In the genomic region with DNA sequence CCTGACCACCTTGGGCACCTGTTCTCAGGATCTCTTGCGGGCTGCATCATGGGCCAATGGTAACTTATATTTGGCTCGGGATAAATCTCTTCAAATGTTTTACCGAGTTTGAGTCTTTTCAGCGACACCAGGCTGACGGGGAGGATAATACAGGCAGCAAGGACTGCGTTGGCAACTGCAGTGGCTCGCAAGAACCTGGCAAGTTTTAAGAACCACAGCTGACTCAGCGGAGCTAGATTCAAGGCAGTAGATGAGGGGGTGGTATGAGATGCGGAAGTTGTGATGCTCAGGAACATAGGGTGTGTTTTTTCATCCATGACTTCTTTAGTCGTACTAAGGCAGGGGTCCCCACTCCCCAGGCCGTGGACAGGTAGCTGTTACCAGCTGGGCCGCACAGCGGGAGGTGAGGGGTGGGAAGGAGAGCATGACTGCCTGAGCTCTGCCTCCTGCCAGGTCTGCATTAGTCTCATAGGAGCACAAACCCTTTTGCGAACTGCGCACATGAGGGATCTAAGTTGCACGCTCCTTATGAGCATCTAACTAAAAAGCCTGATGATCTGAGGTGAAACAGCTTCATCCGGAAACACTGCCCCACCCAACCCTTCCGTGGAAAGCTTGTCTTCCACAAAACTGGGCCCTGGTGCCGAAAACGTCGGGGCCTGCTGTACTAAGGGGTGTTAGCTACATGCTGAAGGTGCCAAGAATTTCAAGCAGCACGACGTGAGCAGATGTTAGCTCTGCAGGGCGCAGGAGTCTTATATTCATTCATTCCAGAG, we compare ENCODE assay signal across 1 cellular context.
TF ChIP-seq lines count a peak whose summit lies in the region.

No MANE protein-coding gene starts in this region.

TF ChIP-seq in H1, 55 proteins besides CTCF, POLR2A, EP300 and RAD21:
- TF ChIP-seq SP4 (IDR thresholded peaks at IDR 0.05; ENCODE audit: low read length): no peak
- TF ChIP-seq EGR1 (IDR thresholded peaks at IDR 0.05; ENCODE audit: borderline replicate concordance, low read depth, low read length): no peak
- no peak for TF ChIP-seq HDAC2 (IDR thresholded peaks at IDR 0.05; ENCODE audit: borderline replicate concordance in 1 of 2, low read depth in 2 of 2, low read length in 2 of 2)
- no peak for TF ChIP-seq SUZ12 (IDR thresholded peaks at IDR 0.05; ENCODE audit: low read length)
- TF ChIP-seq SAP30 (IDR thresholded peaks at IDR 0.05; ENCODE audit: insufficient read depth, insufficient replicate concordance, low read length): no peak
- no peak for TF ChIP-seq CEBPB (IDR thresholded peaks at IDR 0.05; ENCODE audit: low read depth, low read length)
- no peak for TF ChIP-seq RNF2 (IDR thresholded peaks at IDR 0.05; ENCODE audit: borderline replicate concordance, low read depth, low read length, missing control alignments, poor library complexity, severe bottlenecking)
- no peak for TF ChIP-seq SIN3A (conservative IDR thresholded peaks at IDR 0.05 in 1 of 2, IDR thresholded peaks at IDR 0.05 in 1 of 2; ENCODE audit: low read depth in 1 of 2, low read length in 2 of 2)
- TF ChIP-seq RBBP5 (IDR thresholded peaks at IDR 0.05; ENCODE audit: borderline replicate concordance, low read depth, low read length): no peak
- TF ChIP-seq GABPA (IDR thresholded peaks at IDR 0.05; ENCODE audit: borderline replicate concordance, insufficient read depth, low read length): no peak
- TF ChIP-seq NANOG (IDR thresholded peaks at IDR 0.05; ENCODE audit: insufficient read depth, low read depth, low read length, poor library complexity, severe bottlenecking): no peak
- TF ChIP-seq FOSL1 (IDR thresholded peaks at IDR 0.05; ENCODE audit: insufficient read depth, low read depth, low read length): no peak
- no peak for TF ChIP-seq TEAD4 (IDR thresholded peaks at IDR 0.05; ENCODE audit: low read depth, low read length)
- no peak for TF ChIP-seq CBX8 (IDR thresholded peaks at IDR 0.05; ENCODE audit: borderline replicate concordance, low read depth, low read length)
